ENCODE assay signal across 10 cellular contexts in genomic region chr2:54666741-54667639, GRCh38. TPM values are rescaled to one million over a fixed set of nuclear protein-coding genes. Genes with fewer than 3 reads are reported as not detected.
A peak's percentile ranks its signal among the peaks of the same experiment; 100 is the strongest.
DNase-seq lines count a peak whose midpoint lies in the region; ATAC-seq and TF ChIP-seq lines count a peak whose summit lies in the region.
"Had no signal": no experiment of that assay in that cellular context is flagged by ENCODE, and none has a peak within 500 bp of the region (broad histone marks: within the 10 kb centered on the region; RNA-seq: fewer than 3 reads in every experiment).

No MANE protein-coding gene starts in this region.

- H3K27ac Mint-ChIP-seq in naive thymus-derived CD4-positive, alpha-beta T cell = peak overlapping the region in 8 of 9 donors; percentile 62 to 93 (median 81)

- ATAC-seq in Right ventricle myocardium inferior = peak; percentile 73
- no peak for ATAC-seq in naive thymus-derived CD4-positive, alpha-beta T cell
- ATAC-seq in aorta (ENCODE audit: low FRiP score) = peak; percentile 70
- ATAC-seq in GM19023 (IDR thresholded peaks at IDR 0.05; ENCODE audit: unreplicated experiment) = no peak
- no peak for ATAC-seq in GM18505 (IDR thresholded peaks at IDR 0.05; ENCODE audit: unreplicated experiment)

- DNase-seq in Right ventricle myocardium inferior (ENCODE audit: missing footprints) = no peak
- DNase-seq in cardiac septum (ENCODE audit: low spot score) = no peak
- peak; percentile 81 for DNase-seq in fibroblast of mammary gland (ENCODE audit: low read depth)
- DNase-seq in naive thymus-derived CD4-positive, alpha-beta T cell = no peak
- no peak for DNase-seq in aorta
- DNase-seq in 8988T = no peak

- intact Hi-C loops in Right ventricle myocardium inferior (cut with DNase I) = loop anchor here (5.0 kb wide), 1 partner anchor 35 kb away; no protein-coding TSS in a partner anchor
- intact Hi-C loops in cardiac septum (cut with DNase I) = no loop called here
- intact Hi-C loops in naive thymus-derived CD4-positive, alpha-beta T cell (cut with micrococcal nuclease) = loop anchor here (5.0 kb wide), 4 partner anchors 35 to 345 kb away; partner anchors contain the start of gene EML6 (in 1 of the 2)
- intact Hi-C loops in aorta (cut with DNase I) = no loop called here

- 52 to 55% methylated on average over 10 of the region's 10 CpGs for WGBS in aorta, 2 donors

- TF ChIP-seq CTCF in fibroblast of mammary gland (conservative IDR thresholded peaks at IDR 0.05; ENCODE audit: control insufficient read depth, insufficient read depth, low read depth, low read length) = no peak

- no peak overlapping the region for H3K4me3 ChIP-seq in fibroblast of mammary gland (ENCODE audit: control insufficient read depth, low read depth, low read length)
- no peak overlapping the region for H3K4me3 ChIP-seq in naive thymus-derived CD4-positive, alpha-beta T cell (ENCODE audit: low read length)
- H3K4me3 ChIP-seq in aorta (ENCODE audit: low read length in 2 of 2) = no peak overlapping the region
- H3K4me3 ChIP-seq: SJSA1 had no signal

- H3K4me3 Mint-ChIP-seq in naive thymus-derived CD4-positive, alpha-beta T cell = no peak overlapping the region
- H3K4me3 Mint-ChIP-seq: B cell had no signal

- no peak overlapping the region for H3K27ac ChIP-seq in naive thymus-derived CD4-positive, alpha-beta T cell (ENCODE audit: low read depth, low read length)
- peak overlapping the region in 1 of 2 donors; percentile 52 for H3K27ac ChIP-seq in aorta (ENCODE audit: low read depth in 1 of 2, low read length in 2 of 2)
- H3K27ac ChIP-seq: SJSA1 had no signal

- no peaks in the 10 kb centered on the region for H3K9me3 ChIP-seq in naive thymus-derived CD4-positive, alpha-beta T cell (ENCODE audit: control insufficient read depth in 2 of 3, low read length in 3 of 3)
- no peaks in the 10 kb centered on the region for H3K9me3 ChIP-seq in aorta (ENCODE audit: control insufficient read depth, low read length)
- H3K9me3 ChIP-seq: SJSA1 had no signal

- peaks cover 15 to 87% (median 51%) of the 10 kb centered on the region in 5 donors for H3K36me3 Mint-ChIP-seq in naive thymus-derived CD4-positive, alpha-beta T cell

- peaks cover 29 to 85% (median 50%) of the 10 kb centered on the region in 3 experiments for H3K36me3 ChIP-seq in naive thymus-derived CD4-positive, alpha-beta T cell (ENCODE audit: control insufficient read depth in 2 of 3, insufficient read depth in 3 of 3, low read length in 3 of 3)
- H3K36me3 ChIP-seq in aorta (ENCODE audit: control insufficient read depth in 1 of 2, insufficient read depth in 2 of 2, low read length in 1 of 2) = peaks cover 5 to 7% of the 10 kb centered on the region in 2 donors

- CTCF ChIA-PET in naive thymus-derived CD4-positive, alpha-beta T cell (lab: Charles Lee) = interaction anchor here (0.8 to 1.8 kb wide), 6 partner anchors 8 to 508 kb away, joined by 3 to 9 read pairs (median 4); no protein-coding TSS in a partner anchor

- peaks cover 0 to 22% (median 5%) of the 10 kb centered on the region in 7 donors for H3K4me1 Mint-ChIP-seq in naive thymus-derived CD4-positive, alpha-beta T cell
- H3K4me1 Mint-ChIP-seq: B cell had no signal

- POLR2A ChIA-PET in naive thymus-derived CD4-positive, alpha-beta T cell (lab: Charles Lee) = no interaction called here

- H3K4me1 ChIP-seq in naive thymus-derived CD4-positive, alpha-beta T cell (ENCODE audit: control insufficient read depth in 2 of 2, insufficient read depth in 2 of 2, low read length in 2 of 2) = no peaks in the 10 kb centered on the region
- peaks cover 0 to 8% of the 10 kb centered on the region in 2 donors for H3K4me1 ChIP-seq in aorta (ENCODE audit: control insufficient read depth in 1 of 2, insufficient read depth in 2 of 2, low read length in 2 of 2)

- no peaks in the 10 kb centered on the region for H3K9me3 Mint-ChIP-seq in naive thymus-derived CD4-positive, alpha-beta T cell

- H3K27me3 ChIP-seq in naive thymus-derived CD4-positive, alpha-beta T cell (ENCODE audit: control insufficient read depth in 2 of 2, insufficient read depth in 2 of 2, low read length in 2 of 2) = no peaks in the 10 kb centered on the region
- H3K27me3 ChIP-seq in aorta (ENCODE audit: control insufficient read depth in 1 of 2, insufficient read depth in 2 of 2, low read length in 1 of 2) = no peaks in the 10 kb centered on the region
- H3K27me3 ChIP-seq: SJSA1 had no signal

- no peak for TF ChIP-seq POLR2A in GM18505 (IDR thresholded peaks at IDR 0.05; ENCODE audit: borderline replicate concordance, extremely low read depth, insufficient read depth, insufficient read length)

- H3K27me3 Mint-ChIP-seq in naive thymus-derived CD4-positive, alpha-beta T cell = no peaks in the 10 kb centered on the region
- H3K27me3 Mint-ChIP-seq: B cell had no signal

RNA-seq across cellular contexts. Expression of gene EML6, which starts 56.5 kb away (rescaled TPM):
- 0.16 TPM for total RNA-seq in Right ventricle myocardium inferior
- total RNA-seq in cardiac septum = 0.83 TPM
- total RNA-seq in naive thymus-derived CD4-positive, alpha-beta T cell = 1 to 10 TPM in 3 of 5 experiments, under 1 TPM in 2; 0.32 to 2.5 (median 1.5) TPM
- not detected for polyA plus RNA-seq in naive thymus-derived CD4-positive, alpha-beta T cell
- total RNA-seq in aorta = 1 to 10 TPM; 2.6 to 2.7 TPM
- under 1 TPM in 1 of 2 donors, not detected in 1; 0.95 TPM for polyA plus RNA-seq in aorta

Comparison
In these comparisons a context has a peak if more than half of its experiments do, and no peak if none do; other contexts are left out.
1. intact Hi-C loops: an anchor here in Right ventricle myocardium inferior (5.0 kb wide) and naive thymus-derived CD4-positive, alpha-beta T cell (5.0 kb wide); none called in cardiac septum and aorta.
2. ATAC-seq: peak in Right ventricle myocardium inferior (single experiment) and aorta (single experiment); none in naive thymus-derived CD4-positive, alpha-beta T cell (single experiment), GM19023 (single experiment) and GM18505 (single experiment).